ENCODE assay signal across 1 cellular context in the genomic region with DNA sequence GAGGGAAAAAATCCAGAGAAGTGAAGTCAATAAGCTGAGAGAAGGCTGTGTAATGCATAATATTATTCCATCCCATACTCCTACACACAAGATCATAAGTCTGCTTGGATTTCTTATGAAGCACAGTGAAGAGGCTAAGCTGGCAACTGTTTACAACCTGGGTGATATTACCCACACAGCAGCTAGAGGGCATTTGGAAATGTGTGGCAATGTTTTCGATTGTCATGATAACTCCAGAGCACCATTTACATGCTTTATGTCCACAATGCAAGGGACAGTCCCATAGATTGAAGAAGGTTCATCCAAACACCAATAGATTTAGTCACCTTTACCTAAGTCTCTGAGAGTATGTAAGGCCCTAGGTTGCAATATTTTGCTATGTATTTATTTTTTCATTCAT.
TF ChIP-seq lines count a peak whose summit lies in the region.

No MANE protein-coding gene starts in this region.

TF ChIP-seq in GM23338, 12 proteins besides CTCF, POLR2A, EP300 and RAD21 (continued from another document):
- TF ChIP-seq ZNF462 (CRISPR knock-in tag; IDR thresholded peaks at IDR 0.05) (no peak), EZH2phosphoT487 (IDR thresholded peaks at IDR 0.05; ENCODE audit: unreplicated experiment) (no peak), ZNF331 (CRISPR knock-in tag; IDR thresholded peaks at IDR 0.05; ENCODE audit: low read depth) (no peak), ZNF114 (CRISPR knock-in tag; IDR thresholded peaks at IDR 0.05) (no peak)
